Comparison of ENCODE assay signal across 9 cellular contexts in genomic region chr21:36526104-36526503, GRCh38. TPM values are rescaled to one million over a fixed set of nuclear protein-coding genes. Genes with fewer than 3 reads are reported as not detected.
"Had no signal": no experiment of that assay in that cellular context is flagged by ENCODE, and none has a peak within 500 bp of the region (broad histone marks: within the 10 kb centered on the region; RNA-seq: fewer than 3 reads in every experiment).

No MANE protein-coding gene starts in this region.

- FAIRE-seq: HTR-8/SVneo had no signal

- DNase-seq: IMR-90, KBM-7, KG1 had no signal

- H3K9ac ChIP-seq: KMS-11 had no signal

- H3K4me2 ChIP-seq: KMS-11 had no signal

- H3K27ac ChIP-seq: HL-60, KMS-11 had no signal

RNA-seq across cellular contexts. Expression of gene CLDN14, which starts 46.2 kb away (rescaled TPM):
- total RNA-seq: HT-29, HT1080, IMR-90 had no signal
- polyA plus RNA-seq: IgD-negative memory B cell, IMR-90 had no signal
